ENCODE assay signal across 31 cellular contexts in genomic region chr5:36665638-36666037, GRCh38.
"Had no signal": no experiment of that assay in that cellular context is flagged by ENCODE, and none has a peak within 500 bp of the region (broad histone marks: within the 10 kb centered on the region; RNA-seq: fewer than 3 reads in every experiment).

No MANE protein-coding gene starts in this region.

- H3K4me3 Mint-ChIP-seq: activated B cell treated with CpG ODN at 0.5 μM for 24 hours; activated CD4-positive, alpha-beta memory T cell treated with anti-CD3 and anti-CD28 coated beads, Interleukin-2, amount 10 ng/mL, durations not matched to agents 7 days and 5 days; activated naive CD4-positive, alpha-beta T cell treated with anti-CD3 and anti-CD28 coated beads, Interleukin-2, amount 50 U/mL, for 24 hours; activated naive CD8-positive, alpha-beta T cell treated with anti-CD3 and anti-CD28 coated beads, Interleukin-2, amount 10 ng/mL, durations not matched to agents 7 days and 5 days; activated T-cell treated with anti-CD3 and anti-CD28 coated beads, Interleukin-2, amount 50 U/mL, for 72 hours; activated T-helper 17 cell treated with anti-CD3 and anti-CD28 coated beads, Interleukin-2, amount 50 U/mL, for 72 hours had no signal

- DNase-seq: activated B cell treated with CpG ODN at 0.5 μM for 24 hours; activated CD4-positive, alpha-beta memory T cell treated with anti-CD3 and anti-CD28 coated beads, Interleukin-2, amount 10 ng/mL, durations not matched to agents 7 days and 5 days; activated CD4-positive, alpha-beta T cell treated with anti-CD3 and anti-CD28 coated beads for 48 hours; activated CD4-positive, CD25-positive, alpha-beta regulatory T cell treated with anti-CD3 and anti-CD28 coated beads, Interleukin-2, amount 50 U/mL, for 72 hours; activated effector memory CD4-positive, alpha-beta T cell treated with anti-CD3 and anti-CD28 coated beads, Interleukin-2, amount 50 U/mL, for 16 hours; activated naive CD4-positive, alpha-beta T cell; activated naive CD8-positive, alpha-beta T cell treated with anti-CD3 and anti-CD28 coated beads, Interleukin-2, amount 10 ng/mL, durations not matched to agents 7 days and 5 days; activated T-cell treated with anti-CD3 and anti-CD28 coated beads, Interleukin-2, amount 50 U/mL, for 1 hour; activated T-cell treated with anti-CD3 and anti-CD28 coated beads, Interleukin-2, amount 50 U/mL, for 72 hours; amygdala; central memory CD4-positive, alpha-beta T cell; MM.1S; MV-4-11; NCI-H1092; NCI-H1436 treated with DMSO at 0.1 percent for 48 hours; NCI-H1694 treated with DMSO at 0.1 percent for 48 hours; NCI-H2029; NCI-H510A; NCI-H526; NCI-H748 treated with DMSO at 0.1 percent for 48 hours; Right ventricle myocardium superior; SW 1271; T-helper 1 cell; T-helper 2 cell; T-helper 9 cell had no signal

- H3K36me3 Mint-ChIP-seq: activated naive CD4-positive, alpha-beta T cell treated with anti-CD3 and anti-CD28 coated beads, Interleukin-2, amount 50 U/mL, for 24 hours; activated naive CD8-positive, alpha-beta T cell treated with anti-CD3 and anti-CD28 coated beads, Interleukin-2, amount 10 ng/mL, durations not matched to agents 7 days and 5 days had no signal

- H3K9me3 ChIP-seq: ascending aorta, breast epithelium had no signal

- H3K27ac Mint-ChIP-seq: activated B cell treated with CpG ODN at 0.5 μM for 24 hours; activated CD4-positive, alpha-beta memory T cell treated with anti-CD3 and anti-CD28 coated beads, Interleukin-2, amount 10 ng/mL, durations not matched to agents 7 days and 5 days; activated naive CD4-positive, alpha-beta T cell treated with anti-CD3 and anti-CD28 coated beads, Interleukin-2, amount 50 U/mL, for 24 hours; activated naive CD8-positive, alpha-beta T cell treated with anti-CD3 and anti-CD28 coated beads, Interleukin-2, amount 10 ng/mL, durations not matched to agents 7 days and 5 days; activated T-cell treated with anti-CD3 and anti-CD28 coated beads, Interleukin-2, amount 50 U/mL, for 72 hours; activated T-helper 17 cell treated with anti-CD3 and anti-CD28 coated beads, Interleukin-2, amount 50 U/mL, for 72 hours had no signal

- H3K27ac ChIP-seq: ascending aorta, KMS-11, VCaP had no signal

- H3K27me3 ChIP-seq: ascending aorta, breast epithelium had no signal

- H3K4me3 ChIP-seq: ascending aorta, breast epithelium had no signal

- H3K4me1 ChIP-seq: ascending aorta had no signal

- ATAC-seq: activated T-cell treated with anti-CD3 and anti-CD28 coated beads, Interleukin-2, amount 50 U/mL, for 72 hours; activated T-helper 17 cell treated with anti-CD3 and anti-CD28 coated beads, Interleukin-2, amount 50 U/mL, for 72 hours had no signal

- H3K4me2 ChIP-seq: KMS-11 had no signal

- H3K9me3 Mint-ChIP-seq: activated B cell treated with CpG ODN at 0.5 μM for 24 hours; activated CD4-positive, alpha-beta memory T cell treated with anti-CD3 and anti-CD28 coated beads, Interleukin-2, amount 10 ng/mL, durations not matched to agents 7 days and 5 days; activated naive CD4-positive, alpha-beta T cell treated with anti-CD3 and anti-CD28 coated beads, Interleukin-2, amount 50 U/mL, for 24 hours; activated naive CD8-positive, alpha-beta T cell treated with anti-CD3 and anti-CD28 coated beads, Interleukin-2, amount 10 ng/mL, durations not matched to agents 7 days and 5 days; activated T-cell treated with anti-CD3 and anti-CD28 coated beads, Interleukin-2, amount 50 U/mL, for 72 hours; activated T-helper 17 cell treated with anti-CD3 and anti-CD28 coated beads, Interleukin-2, amount 50 U/mL, for 72 hours had no signal

- H3K36me3 ChIP-seq: ascending aorta, breast epithelium had no signal

- H3K9ac ChIP-seq: KMS-11 had no signal

- H3K4me1 Mint-ChIP-seq: activated B cell treated with CpG ODN at 0.5 μM for 24 hours; activated CD4-positive, alpha-beta memory T cell treated with anti-CD3 and anti-CD28 coated beads, Interleukin-2, amount 10 ng/mL, durations not matched to agents 7 days and 5 days; activated naive CD4-positive, alpha-beta T cell treated with anti-CD3 and anti-CD28 coated beads, Interleukin-2, amount 50 U/mL, for 24 hours; activated naive CD8-positive, alpha-beta T cell treated with anti-CD3 and anti-CD28 coated beads, Interleukin-2, amount 10 ng/mL, durations not matched to agents 7 days and 5 days; activated T-helper 17 cell treated with anti-CD3 and anti-CD28 coated beads, Interleukin-2, amount 50 U/mL, for 72 hours had no signal
